In the genomic region with DNA sequence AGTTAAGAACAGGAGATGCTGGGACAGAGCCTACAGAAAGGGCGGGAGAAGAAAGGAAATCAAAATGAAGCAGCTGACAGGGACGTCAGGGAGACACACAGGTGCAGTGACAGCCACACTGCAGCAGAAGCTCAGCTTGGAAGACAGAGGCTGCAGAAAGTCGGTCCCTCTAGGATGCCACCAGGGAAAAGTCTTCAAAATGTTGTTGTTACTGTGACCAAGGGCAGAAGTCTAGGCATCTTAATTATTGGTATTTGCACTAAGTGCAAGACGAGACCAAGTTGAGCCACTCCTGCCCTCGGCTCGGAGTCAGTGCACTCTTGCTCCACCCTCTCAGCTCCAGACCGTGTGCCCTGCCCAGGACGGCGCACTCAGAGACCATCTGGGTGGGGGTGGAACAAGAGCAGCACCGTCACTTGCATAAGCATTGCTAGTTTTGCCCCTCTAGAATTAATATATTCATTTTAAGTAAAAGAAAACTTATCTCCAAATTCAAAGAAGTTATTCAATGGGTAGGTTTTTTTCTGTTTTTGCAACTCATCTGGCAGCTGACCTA, we compare ENCODE assay signal across 17 cellular contexts. TPM values are rescaled to one million over a fixed set of nuclear protein-coding genes. Genes with fewer than 3 reads are reported as not detected.
A peak's percentile ranks its signal among the peaks of the same experiment; 100 is the strongest.
DNase-seq lines count a peak whose midpoint lies in the region; ATAC-seq and TF ChIP-seq lines count a peak whose summit lies in the region.
"Had no signal": no experiment of that assay in that cellular context is flagged by ENCODE, and none has a peak within 500 bp of the region (broad histone marks: within the 10 kb centered on the region; RNA-seq: fewer than 3 reads in every experiment).

No MANE protein-coding gene starts in this region.

- no peak for ATAC-seq in natural killer cell
- ATAC-seq in natural killer cell treated with Interleukin-12 subunit alpha and Interleukin-12 subunit beta and Interleukin-15 and Interleukin-18, amount 100 ng/mL, for 72 hours = no peak
- no peak for ATAC-seq in naive thymus-derived CD8-positive, alpha-beta T cell
- no peak for ATAC-seq in stimulated activated naive CD8-positive, alpha-beta T cell treated with anti-CD3 and anti-CD28 coated beads, Interleukin-15, Interleukin-2, amounts not matched to agents 100 U/mL and 50 U/mL, for 24 hours
- no peak for ATAC-seq in GM18505 (IDR thresholded peaks at IDR 0.05; ENCODE audit: unreplicated experiment)
- ATAC-seq: activated naive CD8-positive, alpha-beta T cell treated with anti-CD3 and anti-CD28 coated beads, Interleukin-2, amount 50 U/mL, for 24 hours had no signal

- no peak overlapping the region for H2AK5ac ChIP-seq in mesendoderm (ENCODE audit: low read length)

- no peak overlapping the region for H4K8ac ChIP-seq in mesendoderm (ENCODE audit: low read depth, low read length)

- no peaks in the 10 kb centered on the region for H3K4me1 ChIP-seq in mesendoderm (ENCODE audit: control insufficient read depth, low read depth, low read length)

- H3K4me1 Mint-ChIP-seq in natural killer cell = peaks cover 0 to 4% of the 10 kb centered on the region in 2 donors
- H3K4me1 Mint-ChIP-seq in natural killer cell treated with Interleukin-12 subunit alpha and Interleukin-12 subunit beta and Interleukin-15 and Interleukin-18, amount 100 ng/mL, for 72 hours (ENCODE audit: low read depth in 2 of 2) = no peaks in the 10 kb centered on the region
- H3K4me1 Mint-ChIP-seq in brain = peaks cover 14% of the 10 kb centered on the region
- peaks cover 0 to 7% (median 2%) of the 10 kb centered on the region in 4 donors for H3K4me1 Mint-ChIP-seq in naive thymus-derived CD8-positive, alpha-beta T cell

- H2BK120ac ChIP-seq in mesendoderm (ENCODE audit: low read depth, low read length) = no peak overlapping the region

- no peak overlapping the region for H3K4me2 ChIP-seq in mesendoderm (ENCODE audit: low read length)

- no peak overlapping the region for H3K23ac ChIP-seq in mesendoderm (ENCODE audit: low read length)

- no peak overlapping the region for H3K9ac ChIP-seq in mesendoderm (ENCODE audit: low read length)

- H3K36me3 ChIP-seq in mesendoderm (ENCODE audit: control insufficient read depth, insufficient read depth, low read length) = no peaks in the 10 kb centered on the region
- H3K36me3 ChIP-seq: MG63, neutrophil, thoracic aorta had no signal

- peaks cover 14% of the 10 kb centered on the region for H3K27me3 ChIP-seq in mesendoderm (ENCODE audit: insufficient read depth, low read length, poor library complexity)
- H3K27me3 ChIP-seq: MG63 had no signal

- H3K79me1 ChIP-seq in mesendoderm (ENCODE audit: low read length) = no peaks in the 10 kb centered on the region

- H3K4me3 Mint-ChIP-seq in natural killer cell = peak overlapping the region; percentile 40
- no peak overlapping the region for H3K4me3 Mint-ChIP-seq in natural killer cell treated with Interleukin-12 subunit alpha and Interleukin-12 subunit beta and Interleukin-15 and Interleukin-18, amount 100 ng/mL, for 72 hours
- peak overlapping the region in 4 of 5 experiments; percentile 54 to 81 (median 72) for H3K4me3 Mint-ChIP-seq in brain
- peak overlapping the region in 6 of 10 donors; percentile 15 to 74 (median 54) for H3K4me3 Mint-ChIP-seq in naive thymus-derived CD8-positive, alpha-beta T cell
- H3K4me3 Mint-ChIP-seq: T-helper 1 cell treated with Interleukin-12 subunit alpha and Interleukin-12 subunit beta and Interleukin-4 antibody, amounts not matched to agents 30 μg/mL and 1 μg/mL, for 36 hours had no signal

- H3K79me2 ChIP-seq in mesendoderm (ENCODE audit: control insufficient read depth, insufficient read depth, low read length) = no peaks in the 10 kb centered on the region

- no peak overlapping the region for H2BK5ac ChIP-seq in mesendoderm (ENCODE audit: low read length)

- no peak overlapping the region for H4K5ac ChIP-seq in mesendoderm (ENCODE audit: low read length)

- POLR2A ChIA-PET in naive thymus-derived CD8-positive, alpha-beta T cell (lab: Charles Lee) = no interaction called here

- no peak overlapping the region for H3K4ac ChIP-seq in mesendoderm (ENCODE audit: low read depth, low read length)

- DNase-seq in natural killer cell = no peak
- DNase-seq in natural killer cell treated with Interleukin-12 subunit alpha and Interleukin-12 subunit beta and Interleukin-15 and Interleukin-18, amount 100 ng/mL, for 72 hours (ENCODE audit: low spot score) = no peak
- no peak for DNase-seq in naive thymus-derived CD8-positive, alpha-beta T cell
- no peak for DNase-seq in mesendoderm
- DNase-seq in stimulated activated naive CD8-positive, alpha-beta T cell treated with anti-CD3 and anti-CD28 coated beads, Interleukin-15, Interleukin-2, amounts not matched to agents 100 U/mL and 50 U/mL, for 24 hours = no peak
- DNase-seq: activated naive CD8-positive, alpha-beta T cell treated with anti-CD3 and anti-CD28 coated beads, Interleukin-2, amount 50 U/mL, for 24 hours; IMR-90; MG63; NCI-H1930; NCI-H345 had no signal

- no peak overlapping the region for H3K4me3 ChIP-seq in mesendoderm (ENCODE audit: low read length)
- H3K4me3 ChIP-seq: MG63, thoracic aorta had no signal

- H3K27ac Mint-ChIP-seq in natural killer cell (no peak overlapping the region), brain (peak overlapping the region in 1 of 5 experiments; percentile 61)
- no peak overlapping the region for H3K27ac Mint-ChIP-seq in natural killer cell treated with Interleukin-12 subunit alpha and Interleukin-12 subunit beta and Interleukin-15 and Interleukin-18, amount 100 ng/mL, for 72 hours
- H3K27ac Mint-ChIP-seq in naive thymus-derived CD8-positive, alpha-beta T cell = no peak overlapping the region
- H3K27ac Mint-ChIP-seq: activated naive CD8-positive, alpha-beta T cell treated with anti-CD3 and anti-CD28 coated beads, Interleukin-2, amount 50 U/mL, for 24 hours; T-helper 1 cell treated with Interleukin-12 subunit alpha and Interleukin-12 subunit beta and Interleukin-4 antibody, amounts not matched to agents 30 μg/mL and 1 μg/mL, for 36 hours had no signal

- no peak overlapping the region for H3K56ac ChIP-seq in mesendoderm (ENCODE audit: low read length)

- intact Hi-C loops in natural killer cell (cut with micrococcal nuclease) = no loop called here

- H3K36me3 Mint-ChIP-seq in natural killer cell = no peaks in the 10 kb centered on the region
- H3K36me3 Mint-ChIP-seq in natural killer cell treated with Interleukin-12 subunit alpha and Interleukin-12 subunit beta and Interleukin-15 and Interleukin-18, amount 100 ng/mL, for 72 hours = no peaks in the 10 kb centered on the region
- no peaks in the 10 kb centered on the region for H3K36me3 Mint-ChIP-seq in brain
- peaks cover 0 to 6% (median 2%) of the 10 kb centered on the region in 3 donors for H3K36me3 Mint-ChIP-seq in naive thymus-derived CD8-positive, alpha-beta T cell

- no peak overlapping the region for H2BK15ac ChIP-seq in mesendoderm (replicated peaks; ENCODE audit: low read depth)

- H3K27ac ChIP-seq in mesendoderm (ENCODE audit: low read depth, low read length) = no peak overlapping the region
- H3K27ac ChIP-seq: neutrophil, thoracic aorta, VCaP had no signal

- peaks cover 49 to 63% of the 10 kb centered on the region in 2 donors for H3K27me3 Mint-ChIP-seq in natural killer cell (ENCODE audit: low read depth in 2 of 2)
- peaks cover 28 to 54% of the 10 kb centered on the region in 2 donors for H3K27me3 Mint-ChIP-seq in natural killer cell treated with Interleukin-12 subunit alpha and Interleukin-12 subunit beta and Interleukin-15 and Interleukin-18, amount 100 ng/mL, for 72 hours
- peaks cover 73% of the 10 kb centered on the region for H3K27me3 Mint-ChIP-seq in brain
- H3K27me3 Mint-ChIP-seq in naive thymus-derived CD8-positive, alpha-beta T cell = peaks cover 23 to 77% (median 55%) of the 10 kb centered on the region in 5 donors

- no CpG with 5 or more reads among the region's 10 CpGs for WGBS in mesendoderm (ENCODE audit: extremely low coverage, insufficient coverage, low lambda C conversion rate)

- TF ChIP-seq POLR2A in GM18505 (IDR thresholded peaks at IDR 0.05; ENCODE audit: borderline replicate concordance, extremely low read depth, insufficient read depth, insufficient read length) = no peak

- H3K18ac ChIP-seq in mesendoderm (ENCODE audit: low read length) = no peak overlapping the region

- TF ChIP-seq CTCF in natural killer cell (IDR thresholded peaks at IDR 0.05) = no peak
- TF ChIP-seq CTCF in brain (conservative IDR thresholded peaks at IDR 0.05) = no peak

- H3K9me3 Mint-ChIP-seq in natural killer cell = no peaks in the 10 kb centered on the region
- no peaks in the 10 kb centered on the region for H3K9me3 Mint-ChIP-seq in natural killer cell treated with Interleukin-12 subunit alpha and Interleukin-12 subunit beta and Interleukin-15 and Interleukin-18, amount 100 ng/mL, for 72 hours
- peaks cover 0 to 3% (median 0%) of the 10 kb centered on the region in 5 experiments for H3K9me3 Mint-ChIP-seq in brain
- H3K9me3 Mint-ChIP-seq in naive thymus-derived CD8-positive, alpha-beta T cell = no peaks in the 10 kb centered on the region
- H3K9me3 Mint-ChIP-seq: activated naive CD8-positive, alpha-beta T cell treated with anti-CD3 and anti-CD28 coated beads, Interleukin-2, amount 50 U/mL, for 24 hours; T-helper 1 cell treated with Interleukin-12 subunit alpha and Interleukin-12 subunit beta and Interleukin-4 antibody, amounts not matched to agents 30 μg/mL and 1 μg/mL, for 36 hours had no signal

RNA-seq across cellular contexts. Expression of gene PRR18, which starts 2.6 kb away (rescaled TPM):
- total RNA-seq in natural killer cell = not detected
- total RNA-seq in natural killer cell treated with Interleukin-12 subunit alpha and Interleukin-12 subunit beta and Interleukin-15 and Interleukin-18, amount 100 ng/mL, for 72 hours = not detected
- 22.1 TPM for polyA plus RNA-seq in brain (ENCODE audit: insufficient read depth, low read depth, low replicate concordance)
- total RNA-seq in naive thymus-derived CD8-positive, alpha-beta T cell = not detected
- polyA plus RNA-seq in naive thymus-derived CD8-positive, alpha-beta T cell = not detected
- polyA plus RNA-seq in mesendoderm (2013, experiment 1 of 2) = 0.35 TPM
- polyA plus RNA-seq in mesendoderm (2013, experiment 2 of 2) = 0.32 TPM
- total RNA-seq: epithelial cell of proximal tubule, IMR-90, thoracic aorta had no signal
- polyA plus RNA-seq: IMR-90 had no signal

RNA-seq across cellular contexts. Expression of gene SFT2D1, which starts 36.7 kb away (rescaled TPM):
- total RNA-seq in natural killer cell = 10 to 100 TPM; 32.8 to 44.7 (median 33.5) TPM
- 10 to 100 TPM; 40.7 to 67.5 TPM for total RNA-seq in natural killer cell treated with Interleukin-12 subunit alpha and Interleukin-12 subunit beta and Interleukin-15 and Interleukin-18, amount 100 ng/mL, for 72 hours
- polyA plus RNA-seq in brain (ENCODE audit: insufficient read depth, low read depth, low replicate concordance) = 35.7 TPM
- total RNA-seq in naive thymus-derived CD8-positive, alpha-beta T cell = 10 to 100 TPM; 28.5 to 30.9 TPM
- polyA plus RNA-seq in naive thymus-derived CD8-positive, alpha-beta T cell = 10 to 100 TPM; 44.2 to 58.1 (median 55.7) TPM
- 77.1 TPM for polyA plus RNA-seq in mesendoderm (2013, experiment 1 of 2)
- 80.5 TPM for polyA plus RNA-seq in mesendoderm (2013, experiment 2 of 2)
